In genomic region chr14:68285421-68286179, GRCh38 we compare ENCODE assay signal across 9 cellular contexts.
DNase-seq lines count a peak whose midpoint lies in the region; ATAC-seq and TF ChIP-seq lines count a peak whose summit lies in the region.
"Had no signal": no experiment of that assay in that cellular context is flagged by ENCODE, and none has a peak within 500 bp of the region (broad histone marks: within the 10 kb centered on the region; RNA-seq: fewer than 3 reads in every experiment).

No MANE protein-coding gene starts in this region.

- no peak overlapping the region for H3K27ac ChIP-seq in A673 (ENCODE audit: low read depth, low read length, poor library complexity, severe bottlenecking)
- H3K27ac ChIP-seq in aorta (ENCODE audit: low read depth in 1 of 2, low read length in 2 of 2) = no peak overlapping the region
- H3K27ac ChIP-seq: epithelial cell of prostate had no signal

- H3K27me3 ChIP-seq in A673 (replicated peaks; ENCODE audit: insufficient read depth, low read depth, low read length, poor library complexity) = no peaks in the 10 kb centered on the region
- H3K27me3 ChIP-seq in aorta (ENCODE audit: control insufficient read depth in 1 of 2, insufficient read depth in 2 of 2, low read length in 1 of 2) = no peaks in the 10 kb centered on the region

- ATAC-seq in GM19035 (IDR thresholded peaks at IDR 0.05; ENCODE audit: unreplicated experiment) (peak; percentile 28), HG02571 (IDR thresholded peaks at IDR 0.05; ENCODE audit: unreplicated experiment) (no peak), aorta (ENCODE audit: low FRiP score) (no peak)

- no peaks in the 10 kb centered on the region for H3K9me3 Mint-ChIP-seq in T-helper 2 cell treated with Interferon-gamma antibody and Interleukin-4, amounts not matched to agents 5 μg/mL and 100 μg/mL, for 36 hours
- H3K9me3 Mint-ChIP-seq in dendritic cell treated with granulocyte-macrophage colony-stimulating factor and Interleukin-4, amounts not matched to agents 40 ng/mL and 50 ng/mL, for 4 days = no peaks in the 10 kb centered on the region

- POLR2A ChIA-PET in A673 (lab: Charles Lee; ENCODE audit: low non-redundant PET) (no interaction called here), HEK293T (lab: Yijun Ruan, JAX) (interaction anchor here (1.0 kb wide), 1 partner anchor 10 kb away, joined by 3 read pairs; no protein-coding TSS in a partner anchor)

- H3K4me3 Mint-ChIP-seq in T-helper 2 cell treated with Interferon-gamma antibody and Interleukin-4, amounts not matched to agents 5 μg/mL and 100 μg/mL, for 36 hours = peak overlapping the region; percentile 73
- no peak overlapping the region for H3K4me3 Mint-ChIP-seq in dendritic cell treated with granulocyte-macrophage colony-stimulating factor and Interleukin-4, amounts not matched to agents 40 ng/mL and 50 ng/mL, for 4 days

- BruUV-seq in A673 (replicated peaks; lab: Mats Ljungman, UMichigan) = no TSS peak

- H3K9me3 ChIP-seq in A673 (ENCODE audit: low read depth, low read length, poor library complexity, severe bottlenecking) = no peaks in the 10 kb centered on the region
- H3K9me3 ChIP-seq in aorta (ENCODE audit: control insufficient read depth, low read length) = no peaks in the 10 kb centered on the region

- H3K27me3 Mint-ChIP-seq in T-helper 2 cell treated with Interferon-gamma antibody and Interleukin-4, amounts not matched to agents 5 μg/mL and 100 μg/mL, for 36 hours (ENCODE audit: low read depth) = no peaks in the 10 kb centered on the region
- H3K27me3 Mint-ChIP-seq in dendritic cell treated with granulocyte-macrophage colony-stimulating factor and Interleukin-4, amounts not matched to agents 40 ng/mL and 50 ng/mL, for 4 days = no peaks in the 10 kb centered on the region

- no peak overlapping the region for H3K4me3 ChIP-seq in A673 (ENCODE audit: low read depth, low read length, poor library complexity, severe bottlenecking)
- no peak overlapping the region for H3K4me3 ChIP-seq in aorta (ENCODE audit: low read length in 2 of 2)

- H3K4me1 Mint-ChIP-seq in T-helper 2 cell treated with Interferon-gamma antibody and Interleukin-4, amounts not matched to agents 5 μg/mL and 100 μg/mL, for 36 hours (ENCODE audit: low read depth) = peaks cover 50% of the 10 kb centered on the region
- H3K4me1 Mint-ChIP-seq in dendritic cell treated with granulocyte-macrophage colony-stimulating factor and Interleukin-4, amounts not matched to agents 40 ng/mL and 50 ng/mL, for 4 days (ENCODE audit: low read depth) = peaks cover 54% of the 10 kb centered on the region

- no peak for TF ChIP-seq CTCF in A673 (conservative IDR thresholded peaks at IDR 0.05; ENCODE audit: low read depth, low read length)

- H3K27ac Mint-ChIP-seq in T-helper 2 cell treated with Interferon-gamma antibody and Interleukin-4, amounts not matched to agents 5 μg/mL and 100 μg/mL, for 36 hours = peak overlapping the region; percentile 84
- peak overlapping the region; percentile 56 for H3K27ac Mint-ChIP-seq in dendritic cell treated with granulocyte-macrophage colony-stimulating factor and Interleukin-4, amounts not matched to agents 40 ng/mL and 50 ng/mL, for 4 days

- WGBS in aorta, 2 donors = 60 to 62% methylated on average over 11 of the region's 11 CpGs

- peaks cover 7% of the 10 kb centered on the region for H3K36me3 Mint-ChIP-seq in T-helper 2 cell treated with Interferon-gamma antibody and Interleukin-4, amounts not matched to agents 5 μg/mL and 100 μg/mL, for 36 hours (ENCODE audit: low read depth)
- H3K36me3 Mint-ChIP-seq in dendritic cell treated with granulocyte-macrophage colony-stimulating factor and Interleukin-4, amounts not matched to agents 40 ng/mL and 50 ng/mL, for 4 days (ENCODE audit: low read depth) = no peaks in the 10 kb centered on the region

- intact Hi-C loops in dendritic cell treated with granulocyte-macrophage colony-stimulating factor and Interleukin-4, amounts not matched to agents 40 ng/mL and 50 ng/mL, for 4 days (cut with micrococcal nuclease) = no loop called here
- intact Hi-C loops in A673 (cut with micrococcal nuclease; ENCODE audit: unreplicated experiment) = no loop called here
- intact Hi-C loops in aorta (cut with DNase I) = no loop called here

- no peaks in the 10 kb centered on the region for H3K36me3 ChIP-seq in A673 (ENCODE audit: insufficient read depth, low read length, poor library complexity, severe bottlenecking)
- no peaks in the 10 kb centered on the region for H3K36me3 ChIP-seq in aorta (ENCODE audit: control insufficient read depth in 1 of 2, insufficient read depth in 2 of 2, low read length in 1 of 2)

- CTCF ChIA-PET in A673 (lab: Charles Lee) = no interaction called here
- CTCF ChIA-PET in HEK293T (lab: Yijun Ruan, JAX) = no interaction called here

- no peaks in the 10 kb centered on the region for H3K4me1 ChIP-seq in A673 (ENCODE audit: insufficient read depth, low read length, poor library complexity, severe bottlenecking)
- H3K4me1 ChIP-seq in aorta (ENCODE audit: control insufficient read depth in 1 of 2, insufficient read depth in 2 of 2, low read length in 2 of 2) = no peaks in the 10 kb centered on the region

- peak; percentile 79 for DNase-seq in T-helper 2 cell treated with Interferon-gamma antibody and Interleukin-4, amounts not matched to agents 5 μg/mL and 100 μg/mL, for 36 hours (ENCODE audit: low spot score)
- DNase-seq in stimulated activated CD4-positive, alpha-beta T cell treated with anti-CD3 and anti-CD28 coated beads, TNF-alpha, amount 100 ng/mL, for 48 hours (ENCODE audit: low read depth in 3 of 3) = peak; percentile 47 to 65 (median 52)
- DNase-seq in A673 (ENCODE audit: low spot score) = no peak
- no peak for DNase-seq in aorta
- DNase-seq in HEK293T (ENCODE audit: extremely low spot score) = no peak

TF ChIP-seq in HEK293T, 16 proteins besides CTCF, POLR2A, EP300 and RAD21:
- TF ChIP-seq HDGF (IDR thresholded peaks at IDR 0.05; ENCODE audit: borderline replicate concordance) = no peak
- no peak for TF ChIP-seq LEF1 (IDR thresholded peaks at IDR 0.05; ENCODE audit: borderline replicate concordance)
- TF ChIP-seq FOXM1 (IDR thresholded peaks at IDR 0.05; ENCODE audit: borderline replicate concordance) = no peak
- no peak for TF ChIP-seq FOXA1 (IDR thresholded peaks at IDR 0.05)
- no peak for TF ChIP-seq FOXK2 (IDR thresholded peaks at IDR 0.05)
- no peak for TF ChIP-seq BHLHE40 (IDR thresholded peaks at IDR 0.05; ENCODE audit: borderline replicate concordance)
- TF ChIP-seq NFRKB (IDR thresholded peaks at IDR 0.05) = no peak
- TF ChIP-seq ELF4 (IDR thresholded peaks at IDR 0.05) = no peak
- no peak for TF ChIP-seq SP1 (IDR thresholded peaks at IDR 0.05)
- no peak for TF ChIP-seq SUZ12 (IDR thresholded peaks at IDR 0.05)
- no peak for TF ChIP-seq ARNT (IDR thresholded peaks at IDR 0.05)
- TF ChIP-seq, protein P1, sequence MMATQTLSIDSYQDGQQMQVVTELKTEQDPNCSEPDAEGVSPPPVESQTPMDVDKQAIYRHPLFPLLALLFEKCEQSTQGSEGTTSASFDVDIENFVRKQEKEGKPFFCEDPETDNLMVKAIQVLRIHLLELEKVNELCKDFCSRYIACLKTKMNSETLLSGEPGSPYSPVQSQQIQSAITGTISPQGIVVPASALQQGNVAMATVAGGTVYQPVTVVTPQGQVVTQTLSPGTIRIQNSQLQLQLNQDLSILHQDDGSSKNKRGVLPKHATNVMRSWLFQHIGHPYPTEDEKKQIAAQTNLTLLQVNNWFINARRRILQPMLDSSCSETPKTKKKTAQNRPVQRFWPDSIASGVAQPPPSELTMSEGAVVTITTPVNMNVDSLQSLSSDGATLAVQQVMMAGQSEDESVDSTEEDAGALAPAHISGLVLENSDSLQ (IDR thresholded peaks at IDR 0.05) = no peak
- no peak for TF ChIP-seq CTBP1 (IDR thresholded peaks at IDR 0.05; ENCODE audit: borderline replicate concordance)
- no peak for TF ChIP-seq ZNF384 (IDR thresholded peaks at IDR 0.05)
TF ChIP-seq in HEK293T: peak in this region for 0.

Comparison
In these comparisons a context has a peak if more than half of its experiments do, and no peak if none do; other contexts are left out.
1. DNase-seq: peak in T-helper 2 cell treated with Interferon-gamma antibody and Interleukin-4, amounts not matched to agents 5 μg/mL and 100 μg/mL, for 36 hours (single experiment) and stimulated activated CD4-positive, alpha-beta T cell treated with anti-CD3 and anti-CD28 coated beads, TNF-alpha, amount 100 ng/mL, for 48 hours (3 of 3); none in A673 (single experiment), aorta (0 of 2) and HEK293T (single experiment).